In genomic region chr5:140152610-140152999, GRCh38 we compare ENCODE assay signal across 21 cellular contexts.
"Had no signal": no experiment of that assay in that cellular context is flagged by ENCODE, and none has a peak within 500 bp of the region (broad histone marks: within the 10 kb centered on the region; RNA-seq: fewer than 3 reads in every experiment).

No MANE protein-coding gene starts in this region.

- H3K36me3 ChIP-seq: esophagus squamous epithelium, heart right ventricle, prostate gland, right atrium auricular region, suprapubic skin, transverse colon had no signal

- H3K4me3 Mint-ChIP-seq: natural killer cell treated with Interleukin-12 subunit alpha and Interleukin-12 subunit beta and Interleukin-15 and Interleukin-18, amount 100 ng/mL, for 72 hours; neural crest cell; stimulated activated naive CD8-positive, alpha-beta T cell treated with anti-CD3 and anti-CD28 coated beads, Interleukin-15, amount 100 ng/mL, for 72 hours had no signal

- H3K9me3 Mint-ChIP-seq: natural killer cell treated with Interleukin-12 subunit alpha and Interleukin-12 subunit beta and Interleukin-15 and Interleukin-18, amount 100 ng/mL, for 72 hours; neural crest cell; stimulated activated naive CD8-positive, alpha-beta T cell treated with anti-CD3 and anti-CD28 coated beads, Interleukin-15, amount 100 ng/mL, for 72 hours had no signal

- H3K27ac Mint-ChIP-seq: natural killer cell treated with Interleukin-12 subunit alpha and Interleukin-12 subunit beta and Interleukin-15 and Interleukin-18, amount 100 ng/mL, for 72 hours had no signal

- H3K27me3 ChIP-seq: esophagus squamous epithelium, right atrium auricular region, suprapubic skin, transverse colon had no signal

- ATAC-seq: heart right ventricle; natural killer cell treated with Interleukin-12 subunit alpha and Interleukin-12 subunit beta and Interleukin-15 and Interleukin-18, amount 100 ng/mL, for 72 hours; sciatic nerve; stimulated activated naive CD8-positive, alpha-beta T cell treated with anti-CD3 and anti-CD28 coated beads, Interleukin-15, amount 100 ng/mL, for 72 hours had no signal

- H3K27ac ChIP-seq: coronary artery, esophagus squamous epithelium, heart right ventricle, prostate gland, right atrium auricular region, suprapubic skin, transverse colon had no signal

- H3K9me3 ChIP-seq: esophagus squamous epithelium, heart right ventricle, prostate gland, right atrium auricular region, suprapubic skin, transverse colon had no signal

- H3K4me2 ChIP-seq: smooth muscle cell had no signal

- H3K4me3 ChIP-seq: coronary artery, esophagus squamous epithelium, heart right ventricle, prostate gland, right atrium auricular region, smooth muscle cell, suprapubic skin, transverse colon had no signal

- DNase-seq: dermis blood vessel endothelial cell; effector memory CD4-positive, alpha-beta T cell; esophagus squamous epithelium; foreskin melanocyte; hippocampal formation; stimulated activated CD4-positive, alpha-beta T cell treated with anti-CD3 and anti-CD28 coated beads, Interleukin-12 subunit alpha, Interleukin-12 subunit beta, amount 100 ng/mL, for 4 hours; stimulated activated CD4-positive, alpha-beta T cell treated with anti-CD3 and anti-CD28 coated beads, Interleukin-1b, Interleukin-23, amount 100 ng/mL, for 48 hours; stimulated activated CD4-positive, alpha-beta T cell treated with anti-CD3 and anti-CD28 coated beads, Interleukin-4, amount 100 ng/mL, for 1 hour; stimulated activated CD8-positive, alpha-beta memory T cell treated with anti-CD3 and anti-CD28 coated beads, Interleukin-4, amount 100 ng/mL, for 48 hours; stimulated activated naive CD4-positive, alpha-beta T cell; stimulated activated naive CD8-positive, alpha-beta T cell treated with anti-CD3 and anti-CD28 coated beads, Interleukin-15, amount 100 ng/mL, for 72 hours; transverse colon had no signal

- H3K36me3 Mint-ChIP-seq: natural killer cell treated with Interleukin-12 subunit alpha and Interleukin-12 subunit beta and Interleukin-15 and Interleukin-18, amount 100 ng/mL, for 72 hours had no signal
